10 cellular contexts compared by ENCODE assay signal in genomic region chr13:113452942-113453901, GRCh38. TPM values are rescaled to one million over a fixed set of nuclear protein-coding genes. Genes with fewer than 3 reads are reported as not detected.
DNase-seq lines count a peak whose midpoint lies in the region; ATAC-seq, FAIRE-seq and TF ChIP-seq lines count a peak whose summit lies in the region.
"Had no signal": no experiment of that assay in that cellular context is flagged by ENCODE, and none has a peak within 500 bp of the region (broad histone marks: within the 10 kb centered on the region; RNA-seq: fewer than 3 reads in every experiment).

TSS of gene ADPRHL1 (minus strand) at chr13:113453488. CDS start at chr13:113453437, 51 bp downstream.

- H3K27me3 Mint-ChIP-seq in activated T-cell treated with anti-CD3 and anti-CD28 coated beads, Interleukin-2, amount 50 U/mL, for 24 hours = no peaks in the 10 kb centered on the region
- no peaks in the 10 kb centered on the region for H3K27me3 Mint-ChIP-seq in activated T-helper 1 cell treated with anti-CD3 and anti-CD28 coated beads, Interleukin-12 subunit alpha, Interleukin-12 subunit beta, Interleukin-2, Interleukin-4 antibody, amounts not matched to agents 30 ng/mL and 10 ng/mL and 1 ng/mL, durations not matched to agents 14 hours and 24 hours and 36 hours (ENCODE audit: insufficient read depth)
- H3K27me3 Mint-ChIP-seq: activated CD4-positive, alpha-beta memory T cell treated with anti-CD3 and anti-CD28 coated beads for 36 hours had no signal

- no peak for TF ChIP-seq POLR2A in K562 (conservative IDR thresholded peaks at IDR 0.05)
- TF ChIP-seq POLR2A in HepG2 (IDR thresholded peaks at IDR 0.05; ENCODE audit: insufficient read depth in 1 of 2, low read depth in 2 of 2, low read length in 2 of 2) = no peak

- 81% methylated on average over 23 of the region's 45 CpGs for WGBS in K562 (ENCODE audit: insufficient coverage, low coverage, missing lambda C conversion rate)
- WGBS in HepG2 (ENCODE audit: low lambda C conversion rate) = 92% methylated on average over 20 of the region's 45 CpGs

- H3K79me2 ChIP-seq in K562 (ENCODE audit: control insufficient read depth, insufficient read depth, low read length) (peaks cover 6% of the 10 kb centered on the region; the same call in 2 of the 3 replicates), HepG2 (ENCODE audit: insufficient read depth, low read length) (no peaks in the 10 kb centered on the region)

- TF ChIP-seq EP300 in K562 (IDR thresholded peaks at IDR 0.05; ENCODE audit: low read length) (no peak), HepG2 (IDR thresholded peaks at IDR 0.05; ENCODE audit: low read depth in 2 of 2, low read length in 2 of 2) (no peak), HepG2 (CRISPR knock-in tag; IDR thresholded peaks at IDR 0.05; ENCODE audit: borderline replicate concordance) (no peak)

- BruUV-seq in K562 (replicated peaks; lab: Mats Ljungman, UMichigan) (no TSS peak), HepG2 (replicated peaks; lab: Mats Ljungman, UMichigan) (no TSS peak)

- H3K36me3 ChIP-seq in K562 (ENCODE audit: control insufficient read depth, insufficient read depth, low read length) (peaks cover 17% of the 10 kb centered on the region; the same call in 2 of the 3 replicates), HepG2 (replicated peaks in 1 of 2; ENCODE audit: control insufficient read depth in 1 of 2, insufficient read depth in 2 of 2, low read length in 2 of 2) (peaks cover 6 to 15% of the 10 kb centered on the region in 2 experiments; a peak in 4 of 5 replicates)

- TF ChIP-seq RAD21 in K562 (CRISPR knock-in tag; conservative IDR thresholded peaks at IDR 0.05 in 1 of 2, IDR thresholded peaks at IDR 0.05 in 1 of 2) (no peak), HepG2 (CRISPR knock-in tag; IDR thresholded peaks at IDR 0.05) (no peak)

- H3K27ac ChIP-seq in K562 (ENCODE audit: extremely low read depth, low read depth, low read length) (no peak within 1 kb of the TSS), HepG2 (ENCODE audit: extremely low read length, insufficient read depth, low read length) (no peak within 1 kb of the TSS)

- H2AFZ ChIP-seq in K562 (ENCODE audit: low read depth, low read length) = no peak within 1 kb of the TSS
- H2AFZ ChIP-seq in HepG2 (ENCODE audit: low read length) = no peak within 1 kb of the TSS

- H3K9me3 ChIP-seq in K562 (replicated peaks; ENCODE audit: control insufficient read depth, insufficient read depth, low read depth, low read length) (no peaks in the 10 kb centered on the region), HepG2 (ENCODE audit: low read length) (no peaks in the 10 kb centered on the region)

- TF ChIP-seq CTCF in K562 (IDR thresholded peaks at IDR 0.05 in 2 of 3, conservative IDR thresholded peaks at IDR 0.05 in 1 of 3; ENCODE audit: insufficient read depth in 2 of 3, low read depth in 1 of 3, low read length in 3 of 3) = no peak
- TF ChIP-seq CTCF in HepG2 (CRISPR knock-in tag; IDR thresholded peaks at IDR 0.05) = no peak

- H3K4me1 ChIP-seq in K562 (replicated peaks in 1 of 2; ENCODE audit: control insufficient read depth in 2 of 2, insufficient read depth in 2 of 2, low read length in 2 of 2) = peaks cover 5 to 20% of the 10 kb centered on the region in 2 experiments; a peak in 4 of 5 replicates
- H3K4me1 ChIP-seq in HepG2 (ENCODE audit: insufficient read depth, low read length) = peaks cover 14% of the 10 kb centered on the region

- no peak within 1 kb of the TSS for H3K4me3 ChIP-seq in K562
- H3K4me3 ChIP-seq in HepG2 (replicated peaks in 1 of 3; ENCODE audit: insufficient read depth in 1 of 3, low read depth in 2 of 3, low read length in 3 of 3) = no peak within 1 kb of the TSS

- POLR2A ChIA-PET in K562 (lab: Yijun Ruan, JAX) (interaction anchor here (0.7 kb wide), 1 partner anchor 23 kb away, joined by 3 read pairs; no protein-coding TSS in a partner anchor), HepG2 (lab: Yijun Ruan, JAX) (no interaction called here)

- ATAC-seq in K562 (no peak), HepG2 (no peak), HG02852 (IDR thresholded peaks at IDR 0.05; ENCODE audit: unreplicated experiment) (no peak), GM19023 (IDR thresholded peaks at IDR 0.05; ENCODE audit: unreplicated experiment) (no peak)

- no peak within 1 kb of the TSS for H3K4me3 Mint-ChIP-seq in activated T-cell treated with anti-CD3 and anti-CD28 coated beads, Interleukin-2, amount 50 U/mL, for 24 hours
- H3K4me3 Mint-ChIP-seq in activated T-helper 1 cell treated with anti-CD3 and anti-CD28 coated beads, Interleukin-12 subunit alpha, Interleukin-12 subunit beta, Interleukin-2, Interleukin-4 antibody, amounts not matched to agents 30 ng/mL and 10 ng/mL and 1 ng/mL, durations not matched to agents 14 hours and 24 hours and 36 hours = no peak within 1 kb of the TSS
- H3K4me3 Mint-ChIP-seq: activated CD4-positive, alpha-beta memory T cell treated with anti-CD3 and anti-CD28 coated beads for 36 hours had no signal

- no peaks in the 10 kb centered on the region for H3K4me1 Mint-ChIP-seq in activated T-cell treated with anti-CD3 and anti-CD28 coated beads, Interleukin-2, amount 50 U/mL, for 24 hours (ENCODE audit: low read depth)
- no peaks in the 10 kb centered on the region for H3K4me1 Mint-ChIP-seq in activated T-helper 1 cell treated with anti-CD3 and anti-CD28 coated beads, Interleukin-12 subunit alpha, Interleukin-12 subunit beta, Interleukin-2, Interleukin-4 antibody, amounts not matched to agents 30 ng/mL and 10 ng/mL and 1 ng/mL, durations not matched to agents 14 hours and 24 hours and 36 hours (ENCODE audit: low read depth)

- H3K9me1 ChIP-seq in K562 (ENCODE audit: control insufficient read depth, insufficient read depth, low read length) = no peaks in the 10 kb centered on the region

- in situ Hi-C loops in K562 (cut with MboI) = no loop called here
- in situ Hi-C loops in HepG2 (cut with HindIII; ENCODE audit: extremely low pct_ligation_motif_present, low pct_unique_long_range_greater_than_20kb) = loop anchor here (5.0 kb wide), 1 partner anchor 46 kb away; no protein-coding TSS in a partner anchor

- no peak within 1 kb of the TSS for H3K9ac ChIP-seq in K562 (ENCODE audit: insufficient read depth in 1 of 2, low read depth in 2 of 2, low read length in 2 of 2)
- no peak within 1 kb of the TSS for H3K9ac ChIP-seq in HepG2 (ENCODE audit: insufficient read depth, low read depth, low read length)

- intact Hi-C loops in K562 (cut with micrococcal nuclease) = no loop called here
- intact Hi-C loops in HepG2 (cut with micrococcal nuclease; ENCODE audit: unreplicated experiment) = no loop called here
- intact Hi-C loops in activated T-helper 1 cell treated with anti-CD3 and anti-CD28 coated beads, Interleukin-12 subunit alpha, Interleukin-12 subunit beta, Interleukin-2, Interleukin-4 antibody, amounts not matched to agents 30 ng/mL and 10 ng/mL and 1 ng/mL, durations not matched to agents 14 hours and 24 hours and 36 hours (cut with micrococcal nuclease) = no loop called here

- no peak for FAIRE-seq in K562 (lab: Jason Lieb, UNC)
- no peak for FAIRE-seq in HepG2 (lab: Jason Lieb, UNC)

- H3K27me3 ChIP-seq in K562 (ENCODE audit: control insufficient read depth in 2 of 2, insufficient read depth in 2 of 2, low read length in 2 of 2) (no peaks in the 10 kb centered on the region), HepG2 (ENCODE audit: control insufficient read depth in 1 of 2, insufficient read depth in 2 of 2, low read length in 2 of 2) (no peaks in the 10 kb centered on the region)

- no peaks in the 10 kb centered on the region for H3K9me3 Mint-ChIP-seq in activated T-cell treated with anti-CD3 and anti-CD28 coated beads, Interleukin-2, amount 50 U/mL, for 24 hours
- no peaks in the 10 kb centered on the region for H3K9me3 Mint-ChIP-seq in activated T-helper 1 cell treated with anti-CD3 and anti-CD28 coated beads, Interleukin-12 subunit alpha, Interleukin-12 subunit beta, Interleukin-2, Interleukin-4 antibody, amounts not matched to agents 30 ng/mL and 10 ng/mL and 1 ng/mL, durations not matched to agents 14 hours and 24 hours and 36 hours
- H3K9me3 Mint-ChIP-seq: activated CD4-positive, alpha-beta memory T cell treated with anti-CD3 and anti-CD28 coated beads for 36 hours had no signal

- DNase-seq in activated T-cell treated with anti-CD3 and anti-CD28 coated beads, Interleukin-2, amount 50 U/mL, for 24 hours = peak; percentile 21
- no peak for DNase-seq in activated T-cell treated with anti-CD3 and anti-CD28 coated beads for 4 hours
- DNase-seq in K562 (ENCODE audit: extremely low read depth in 1 of 4, low spot score in 3 of 4) = no peak
- DNase-seq in HepG2 (ENCODE audit: low spot score) = no peak
- no peak for DNase-seq in hepatic stellate cell (ENCODE audit: low spot score)
- no peak for DNase-seq in activated T-helper 1 cell treated with anti-CD3 and anti-CD28 coated beads, Interleukin-12 subunit alpha, Interleukin-12 subunit beta, Interleukin-2, Interleukin-4 antibody, amounts not matched to agents 30 ng/mL and 10 ng/mL and 1 ng/mL, durations not matched to agents 14 hours and 24 hours and 36 hours (ENCODE audit: low spot score)
- DNase-seq: activated CD4-positive, alpha-beta memory T cell treated with anti-CD3 and anti-CD28 coated beads for 36 hours; stimulated activated CD4-positive, alpha-beta T cell treated with anti-CD3 and anti-CD28 coated beads, Interleukin-12 subunit alpha, Interleukin-12 subunit beta, amount 100 ng/mL, for 4 hours had no signal

- H4K20me1 ChIP-seq in K562 (replicated peaks; ENCODE audit: control insufficient read depth, insufficient read depth, low read length) (no peaks in the 10 kb centered on the region), HepG2 (ENCODE audit: insufficient read depth, low read length) (no peaks in the 10 kb centered on the region)

- H3K4me2 ChIP-seq in K562 (ENCODE audit: insufficient read depth, low read length) (no peak within 1 kb of the TSS), HepG2 (ENCODE audit: low read depth, low read length) (no peak within 1 kb of the TSS)

- CTCF ChIA-PET in K562 (lab: Yijun Ruan, JAX; ENCODE audit: low intra/inter-chr PET ratio) (no interaction called here), HepG2 (lab: Yijun Ruan, JAX; ENCODE audit: low intra/inter-chr PET ratio, low total read pairs) (no interaction called here)

- H3K36me3 Mint-ChIP-seq in activated T-cell treated with anti-CD3 and anti-CD28 coated beads, Interleukin-2, amount 50 U/mL, for 24 hours (ENCODE audit: low read depth) = peaks cover 52% of the 10 kb centered on the region
- peaks cover 7% of the 10 kb centered on the region for H3K36me3 Mint-ChIP-seq in activated T-helper 1 cell treated with anti-CD3 and anti-CD28 coated beads, Interleukin-12 subunit alpha, Interleukin-12 subunit beta, Interleukin-2, Interleukin-4 antibody, amounts not matched to agents 30 ng/mL and 10 ng/mL and 1 ng/mL, durations not matched to agents 14 hours and 24 hours and 36 hours (ENCODE audit: low read depth)

- H3K27ac Mint-ChIP-seq in activated T-cell treated with anti-CD3 and anti-CD28 coated beads, Interleukin-2, amount 50 U/mL, for 24 hours = no peak within 1 kb of the TSS
- no peak within 1 kb of the TSS for H3K27ac Mint-ChIP-seq in activated T-helper 1 cell treated with anti-CD3 and anti-CD28 coated beads, Interleukin-12 subunit alpha, Interleukin-12 subunit beta, Interleukin-2, Interleukin-4 antibody, amounts not matched to agents 30 ng/mL and 10 ng/mL and 1 ng/mL, durations not matched to agents 14 hours and 24 hours and 36 hours
- H3K27ac Mint-ChIP-seq: activated CD4-positive, alpha-beta memory T cell treated with anti-CD3 and anti-CD28 coated beads for 36 hours had no signal

RNA-seq across cellular contexts. Expression of gene ADPRHL1, which starts in this region (rescaled TPM):
- 0.32 and 0.46 TPM in 2 replicates for total RNA-seq in K562 (2011; cell fraction: chromatin; rRNA removed; ENCODE audit: low replicate concordance)
- total RNA-seq in K562 (2011; cell fraction: nucleolus; rRNA removed) = 1.3 and 1.5 TPM in 2 replicates
- 0.37 TPM in 1 of 2 replicates, not detected in the other for total RNA-seq in K562 (2011; cell fraction: nucleoplasm; rRNA removed)
- total RNA-seq in K562 (2014; rRNA removed) (0.27 and 0.49 TPM in 2 replicates), K562 (2014; rRNA removed; fragmentation: Illumina TruSeq; extraction: Trizol) (0.35 and 0.55 TPM in 2 replicates), K562 (2015; rRNA removed; fragmentation: Illumina TruSeq; extraction: Trizol) (0.68 and 0.76 TPM in 2 replicates), K562 (2021) (0.31 and 0.54 TPM in 2 replicates), HepG2 (2016; rRNA removed; fragmentation: Illumina TruSeq; extraction: Trizol) (0.34 and 0.40 TPM in 2 replicates)
- polyA plus RNA-seq in K562 (2011; rRNA removed) (0.29 and 0.38 TPM in 2 replicates), K562 (2014; fragmentation: Illumina TruSeq; extraction: Trizol) (0.19 and 0.43 TPM in 2 replicates), K562 (2014; fragmentation: Nextera tagmentation; extraction: Ambion mirVana) (under 1 TPM in 1 of 2 experiments, not detected in 1; 0.06 TPM), K562 (2014; rRNA removed) (0.49 and 0.58 TPM in 2 replicates), HepG2 (2011; rRNA removed) (0.34 and 0.65 TPM in 2 replicates)
- 0.37 and 0.52 TPM in 2 replicates for polyA plus RNA-seq in K562 (2011; cell fraction: cytosol; rRNA removed)
- polyA plus RNA-seq in K562 (2011; cell fraction: nucleus; rRNA removed) = 0.29 and 0.53 TPM in 2 replicates
- 0.73 and 0.97 TPM in 2 replicates for polyA plus RNA-seq in K562 (2012)
- 0.18 and 0.21 TPM in 2 replicates for polyA minus RNA-seq in K562 (2011; rRNA and poly(A)+ RNA removed)
- 0.76 TPM in 1 of 2 replicates, not detected in the other for polyA minus RNA-seq in K562 (2011; cell fraction: cytosol; rRNA and poly(A)+ RNA removed)
- polyA minus RNA-seq in K562 (2011; cell fraction: nucleus; rRNA and poly(A)+ RNA removed) = 0.54 and 1.00 TPM in 2 replicates
- 0.18 and 0.30 TPM in 2 replicates for total RNA-seq in HepG2 (2016; cell fraction: cytosol; rRNA removed; fragmentation: Illumina TruSeq; extraction: Trizol; ENCODE audit: low read depth)
- 0.37 and 0.50 TPM in 2 replicates for total RNA-seq in HepG2 (2016; cell fraction: insoluble cytoplasmic fraction; rRNA removed; fragmentation: Illumina TruSeq; extraction: Trizol)
- total RNA-seq in HepG2 (2016; cell fraction: membrane; rRNA removed; fragmentation: Illumina TruSeq; extraction: Trizol) = 0.62 TPM in 2 replicates
- total RNA-seq in HepG2 (2016; cell fraction: nucleus; rRNA removed; fragmentation: Illumina TruSeq; extraction: Trizol) = 0.44 and 0.68 TPM in 2 replicates
- 0.48 and 0.72 TPM in 2 replicates for polyA plus RNA-seq in HepG2 (2011; cell fraction: cytosol; rRNA removed)
- polyA plus RNA-seq in HepG2 (2011; cell fraction: nucleus; rRNA removed) = 0.47 and 0.61 TPM in 2 replicates
- 0.56 and 0.63 TPM in 2 replicates for polyA plus RNA-seq in HepG2 (2012)
- 0.46 and 0.52 TPM in 2 replicates for polyA plus RNA-seq in HepG2 (2016; cell fraction: cytosol; fragmentation: Illumina TruSeq; extraction: Trizol; ENCODE audit: low read depth)
- polyA plus RNA-seq in HepG2 (2016; cell fraction: insoluble cytoplasmic fraction; fragmentation: Illumina TruSeq; extraction: Trizol; ENCODE audit: low read depth) = 0.41 and 0.65 TPM in 2 replicates
- 0.74 and 1.2 TPM in 2 replicates for polyA plus RNA-seq in HepG2 (2016; cell fraction: membrane; fragmentation: Illumina TruSeq; extraction: Trizol; ENCODE audit: low read depth)
- polyA plus RNA-seq in HepG2 (2016; cell fraction: nucleus; fragmentation: Illumina TruSeq; extraction: Trizol; ENCODE audit: insufficient read depth, low read depth) = 1.1 and 1.6 TPM in 2 replicates
- 0.66 and 3.3 TPM in 2 replicates for polyA minus RNA-seq in HepG2 (2011; rRNA and poly(A)+ RNA removed; ENCODE audit: low replicate concordance)
- polyA minus RNA-seq in HepG2 (2011; cell fraction: cytosol; rRNA and poly(A)+ RNA removed) = 0.30 TPM in 1 of 2 replicates, not detected in the other
- 0.64 and 0.87 TPM in 2 replicates for polyA minus RNA-seq in HepG2 (2011; cell fraction: nucleus; rRNA and poly(A)+ RNA removed)
- total RNA-seq in activated T-helper 1 cell treated with anti-CD3 and anti-CD28 coated beads, Interleukin-12 subunit alpha, Interleukin-12 subunit beta, Interleukin-2, Interleukin-4 antibody, amounts not matched to agents 30 ng/mL and 10 ng/mL and 1 ng/mL, durations not matched to agents 14 hours and 24 hours and 36 hours = 0.32 and 0.62 TPM in 2 replicates
